ENCODE assay signal across 8 cellular contexts in genomic region chr2:73112913-73113633, GRCh38. TPM values are rescaled to one million over a fixed set of nuclear protein-coding genes. Genes with fewer than 3 reads are reported as not detected.
DNase-seq lines count a peak whose midpoint lies in the region; ATAC-seq, FAIRE-seq and TF ChIP-seq lines count a peak whose summit lies in the region.

Gene RAB11FIP5, minus strand, starts transcription at chr2:73112948. Its CDS starts 171 bp downstream, at chr2:73112777.

- H3K4me1 ChIP-seq in Peyer's patch (peaks cover 5 to 20% (median 11%) of the 10 kb centered on the region in 4 donors), esophagus squamous epithelium (peaks cover 19 to 52% (median 19%) of the 10 kb centered on the region in 3 donors), muscle layer of colon (ENCODE audit: insufficient read depth, low read length) (peaks cover 20% of the 10 kb centered on the region)

- peak within 1 kb of the TSS; percentile 84 for H3K4me3 Mint-ChIP-seq in activated T-helper 1 cell treated with anti-CD3 and anti-CD28 coated beads, Interleukin-12 subunit alpha, Interleukin-12 subunit beta, Interleukin-2, Interleukin-4 antibody, amounts not matched to agents 30 ng/mL and 10 ng/mL and 1 ng/mL, durations not matched to agents 14 hours and 24 hours and 36 hours

- H3K27ac Mint-ChIP-seq in activated T-helper 1 cell treated with anti-CD3 and anti-CD28 coated beads, Interleukin-12 subunit alpha, Interleukin-12 subunit beta, Interleukin-2, Interleukin-4 antibody, amounts not matched to agents 30 ng/mL and 10 ng/mL and 1 ng/mL, durations not matched to agents 14 hours and 24 hours and 36 hours: peak within 1 kb of the TSS; percentile 46

- no peak for FAIRE-seq in GM19239 (lab: Jason Lieb, UNC)

- no peaks in the 10 kb centered on the region for H3K9me3 Mint-ChIP-seq in activated T-helper 1 cell treated with anti-CD3 and anti-CD28 coated beads, Interleukin-12 subunit alpha, Interleukin-12 subunit beta, Interleukin-2, Interleukin-4 antibody, amounts not matched to agents 30 ng/mL and 10 ng/mL and 1 ng/mL, durations not matched to agents 14 hours and 24 hours and 36 hours

- no peaks in the 10 kb centered on the region for H3K36me3 Mint-ChIP-seq in activated T-helper 1 cell treated with anti-CD3 and anti-CD28 coated beads, Interleukin-12 subunit alpha, Interleukin-12 subunit beta, Interleukin-2, Interleukin-4 antibody, amounts not matched to agents 30 ng/mL and 10 ng/mL and 1 ng/mL, durations not matched to agents 14 hours and 24 hours and 36 hours (ENCODE audit: low read depth)

- DNase-seq in AML-193 (lab: John Stamatoyannopoulos, UW) (peak; percentile 35 to 37), GM19239 (ENCODE audit: insufficient read length, low spot score) (peak; percentile 67), Peyer's patch (peak; percentile 77 to 89 (median 83)), esophagus squamous epithelium (lab: John Stamatoyannopoulos, UW) (no peak)
- DNase-seq in activated T-helper 1 cell treated with anti-CD3 and anti-CD28 coated beads, Interleukin-12 subunit alpha, Interleukin-12 subunit beta, Interleukin-2, Interleukin-4 antibody, amounts not matched to agents 30 ng/mL and 10 ng/mL and 1 ng/mL, durations not matched to agents 14 hours and 24 hours and 36 hours (ENCODE audit: low spot score): peak; percentile 81
- peak; percentile 51 to 61 for DNase-seq in stimulated activated CD8-positive, alpha-beta memory T cell treated with anti-CD3 and anti-CD28 coated beads, Interleukin-4, amount 100 ng/mL, for 4 hours (ENCODE audit: low read depth in 2 of 2, low spot score in 1 of 2)

- H3K9me3 ChIP-seq in Peyer's patch (no peaks in the 10 kb centered on the region), esophagus squamous epithelium (no peaks in the 10 kb centered on the region), muscle layer of colon (ENCODE audit: low read length) (no peaks in the 10 kb centered on the region)

- H3K4me1 Mint-ChIP-seq in activated T-helper 1 cell treated with anti-CD3 and anti-CD28 coated beads, Interleukin-12 subunit alpha, Interleukin-12 subunit beta, Interleukin-2, Interleukin-4 antibody, amounts not matched to agents 30 ng/mL and 10 ng/mL and 1 ng/mL, durations not matched to agents 14 hours and 24 hours and 36 hours (ENCODE audit: low read depth): peaks cover 25% of the 10 kb centered on the region

- intact Hi-C loops in activated T-helper 1 cell treated with anti-CD3 and anti-CD28 coated beads, Interleukin-12 subunit alpha, Interleukin-12 subunit beta, Interleukin-2, Interleukin-4 antibody, amounts not matched to agents 30 ng/mL and 10 ng/mL and 1 ng/mL, durations not matched to agents 14 hours and 24 hours and 36 hours (cut with micrococcal nuclease): loop anchor here (1.0 to 5.0 kb wide), 6 partner anchors 42 to 1886 kb away; partner anchors contain the start of genes EGR4, PAIP2B, PRADC1 and SFXN5
- intact Hi-C loops in esophagus squamous epithelium (cut with DNase I): no loop called here

- H3K27ac ChIP-seq in Peyer's patch (peak within 1 kb of the TSS; percentile 57 to 90 (median 70)), esophagus squamous epithelium (peak within 1 kb of the TSS; percentile 84 to 96 (median 92)), muscle layer of colon (ENCODE audit: low read depth, low read length) (peak within 1 kb of the TSS; percentile 88)

- H3K36me3 ChIP-seq in Peyer's patch: no peaks in the 10 kb centered on the region
- H3K36me3 ChIP-seq in esophagus squamous epithelium: no peaks in the 10 kb centered on the region
- no peaks in the 10 kb centered on the region for H3K36me3 ChIP-seq in muscle layer of colon (ENCODE audit: insufficient read depth, low read length)

- TF ChIP-seq CTCF in Peyer's patch (IDR thresholded peaks at IDR 0.05): no peak
- peak in 1 of 6 experiments; percentile 13 for TF ChIP-seq CTCF in esophagus squamous epithelium (IDR thresholded peaks at IDR 0.05)

- TF ChIP-seq POLR2A in Peyer's patch (IDR thresholded peaks at IDR 0.05): no peak
- peak in 2 of 4 donors; percentile 20 to 24 for TF ChIP-seq POLR2A in esophagus squamous epithelium (IDR thresholded peaks at IDR 0.05)

- peak within 1 kb of the TSS; percentile 58 to 93 (median 89) for H3K4me3 ChIP-seq in Peyer's patch
- H3K4me3 ChIP-seq in esophagus squamous epithelium: peak within 1 kb of the TSS; percentile 70 to 91 (median 82)
- H3K4me3 ChIP-seq in muscle layer of colon (ENCODE audit: low read depth in 1 of 2, low read length in 2 of 2): peak within 1 kb of the TSS; percentile 84 to 90

- H3K27me3 ChIP-seq in Peyer's patch (no peaks in the 10 kb centered on the region), esophagus squamous epithelium (no peaks in the 10 kb centered on the region), muscle layer of colon (ENCODE audit: control insufficient read depth in 1 of 2, insufficient read depth in 2 of 2, low read length in 2 of 2) (no peaks in the 10 kb centered on the region)

- peak; percentile 71 for ATAC-seq in HG03442 (IDR thresholded peaks at IDR 0.05; ENCODE audit: unreplicated experiment)

- H3K27me3 Mint-ChIP-seq in activated T-helper 1 cell treated with anti-CD3 and anti-CD28 coated beads, Interleukin-12 subunit alpha, Interleukin-12 subunit beta, Interleukin-2, Interleukin-4 antibody, amounts not matched to agents 30 ng/mL and 10 ng/mL and 1 ng/mL, durations not matched to agents 14 hours and 24 hours and 36 hours (ENCODE audit: insufficient read depth): peaks cover 14% of the 10 kb centered on the region

- 0% methylated on average over 1 to 3 of the region's 88 CpGs for WGBS in esophagus squamous epithelium, 2 donors

- H3K9ac ChIP-seq in muscle layer of colon (ENCODE audit: low read length): peak within 1 kb of the TSS; percentile 78

RNA-seq across cellular contexts. Expression of gene RAB11FIP5, which starts in this region (rescaled TPM):
- 10 to 100 TPM in 1 of 4 donors, 1 to 10 TPM in 3; 5.1 to 10.7 (median 9.3) TPM for total RNA-seq in Peyer's patch
- total RNA-seq in activated T-helper 1 cell treated with anti-CD3 and anti-CD28 coated beads, Interleukin-12 subunit alpha, Interleukin-12 subunit beta, Interleukin-2, Interleukin-4 antibody, amounts not matched to agents 30 ng/mL and 10 ng/mL and 1 ng/mL, durations not matched to agents 14 hours and 24 hours and 36 hours: 12.1 and 12.9 TPM in 2 replicates
- 10 to 100 TPM; 12.2 to 19.6 (median 16.6) TPM for total RNA-seq in esophagus squamous epithelium
